15 cellular contexts compared by ENCODE assay signal in genomic region chr6:152244998-152245630, GRCh38.
DNase-seq lines count a peak whose midpoint lies in the region; ATAC-seq, FAIRE-seq and TF ChIP-seq lines count a peak whose summit lies in the region.
"Had no signal": no experiment of that assay in that cellular context is flagged by ENCODE, and none has a peak within 500 bp of the region (broad histone marks: within the 10 kb centered on the region; RNA-seq: fewer than 3 reads in every experiment).

No MANE protein-coding gene starts in this region.

- H3K9me3 ChIP-seq in left ventricle myocardium inferior (replicated peaks): no peaks in the 10 kb centered on the region
- H3K9me3 ChIP-seq in psoas muscle: no peaks in the 10 kb centered on the region
- H3K9me3 ChIP-seq: MG63 had no signal

- H3K4me1 ChIP-seq in left ventricle myocardium inferior (peaks cover 71% of the 10 kb centered on the region), psoas muscle (peaks cover 43% of the 10 kb centered on the region)

- DNase-seq in AG10803 (ENCODE audit: low read depth) (peak; percentile 38), left ventricle myocardium inferior (no peak), psoas muscle (no peak), GM12891 (ENCODE audit: insufficient read length, low spot score) (no peak), COLO829 (ENCODE audit: low spot score) (no peak)
- no peak for DNase-seq in activated CD4-positive, alpha-beta T cell treated with anti-CD3 and anti-CD28 coated beads for 1 hour
- DNase-seq: anterior cingulate cortex; effector CD4-positive, alpha-beta T cell; left cardiac atrium; MG63; nephron progenitor cell had no signal

- peaks cover 62% of the 10 kb centered on the region for H3K36me3 ChIP-seq in left ventricle myocardium inferior
- peaks cover 8 to 41% of the 10 kb centered on the region in 2 donors for H3K36me3 ChIP-seq in psoas muscle (ENCODE audit: insufficient read depth in 1 of 2, low read depth in 1 of 2)

- H3K4me1 Mint-ChIP-seq in activated T-helper 17 cell treated with anti-CD3 and anti-CD28 coated beads, Interleukin-2, amount 50 U/mL, for 72 hours: no peaks in the 10 kb centered on the region

- TF ChIP-seq POLR2A in GM12891 (IDR thresholded peaks at IDR 0.05; ENCODE audit: low read depth, low read length): no peak

- H3K27me3 Mint-ChIP-seq in activated T-helper 17 cell treated with anti-CD3 and anti-CD28 coated beads, Interleukin-2, amount 50 U/mL, for 72 hours: no peaks in the 10 kb centered on the region

- intact Hi-C loops in left ventricle myocardium inferior (cut with micrococcal nuclease) (no loop called here), psoas muscle (cut with DNase I) (no loop called here)

- TF ChIP-seq CTCF in AG10803 (conservative IDR thresholded peaks at IDR 0.05; ENCODE audit: low read length) (no peak; the same call in 1 of the 2 replicates), left ventricle myocardium inferior (IDR thresholded peaks at IDR 0.05; ENCODE audit: borderline replicate concordance) (no peak), psoas muscle (IDR thresholded peaks at IDR 0.05) (no peak)

- FAIRE-seq in GM12891 (lab: Jason Lieb, UNC): no peak

- peak overlapping the region; percentile 57 for H3K27ac Mint-ChIP-seq in activated T-helper 17 cell treated with anti-CD3 and anti-CD28 coated beads, Interleukin-2, amount 50 U/mL, for 72 hours
- H3K27ac Mint-ChIP-seq: WTC11 had no signal

- no peak overlapping the region for H3K4me3 Mint-ChIP-seq in activated T-helper 17 cell treated with anti-CD3 and anti-CD28 coated beads, Interleukin-2, amount 50 U/mL, for 72 hours
- H3K4me3 Mint-ChIP-seq: nephron progenitor cell, WTC11 had no signal

- 23 to 33% (median 31%) methylated on average over 4 of the region's 4 CpGs for WGBS in psoas muscle, 3 donors

- H3K27me3 ChIP-seq in left ventricle myocardium inferior (ENCODE audit: low read depth) (no peaks in the 10 kb centered on the region), psoas muscle (ENCODE audit: insufficient read depth in 3 of 3, low read length in 2 of 3) (no peaks in the 10 kb centered on the region)
- H3K27me3 ChIP-seq: MG63 had no signal

- peak overlapping the region; percentile 85 for H3K27ac ChIP-seq in left ventricle myocardium inferior (replicated peaks)
- peak overlapping the region; percentile 48 for H3K27ac ChIP-seq in psoas muscle

- H3K4me3 ChIP-seq in AG10803 (ENCODE audit: low read length) (no peak overlapping the region), left ventricle myocardium inferior (no peak overlapping the region), psoas muscle (no peak overlapping the region)
- H3K4me3 ChIP-seq: MG63 had no signal

- no peak for ATAC-seq in activated T-helper 17 cell treated with anti-CD3 and anti-CD28 coated beads, Interleukin-2, amount 50 U/mL, for 72 hours (replicated peaks)
- ATAC-seq in psoas muscle: peak; percentile 36 to 63 (median 44)
- ATAC-seq in HG03159 (IDR thresholded peaks at IDR 0.05; ENCODE audit: unreplicated experiment): no peak
- ATAC-seq: HCT116, WTC11 had no signal

- peaks cover 93% of the 10 kb centered on the region for H3K36me3 Mint-ChIP-seq in activated T-helper 17 cell treated with anti-CD3 and anti-CD28 coated beads, Interleukin-2, amount 50 U/mL, for 72 hours (ENCODE audit: low read depth)
- H3K36me3 Mint-ChIP-seq: WTC11 had no signal

- H3K9me3 Mint-ChIP-seq in activated T-helper 17 cell treated with anti-CD3 and anti-CD28 coated beads, Interleukin-2, amount 50 U/mL, for 72 hours: no peaks in the 10 kb centered on the region
- H3K9me3 Mint-ChIP-seq: WTC11 had no signal

TF ChIP-seq in GM12891, 5 proteins besides CTCF, POLR2A, EP300 and RAD21:
- TF ChIP-seq TAF1 (IDR thresholded peaks at IDR 0.05; ENCODE audit: low read depth, low read length) (no peak), SPI1 (IDR thresholded peaks at IDR 0.05; ENCODE audit: low read depth, low read length) (no peak), POU2F2 (IDR thresholded peaks at IDR 0.05; ENCODE audit: low read depth, low read length) (no peak)

Comparison
In these comparisons a context has a peak if more than half of its experiments do, and no peak if none do; other contexts are left out.
1. ATAC-seq: peak in psoas muscle (4 of 4); none in activated T-helper 17 cell treated with anti-CD3 and anti-CD28 coated beads, Interleukin-2, amount 50 U/mL, for 72 hours (single experiment) and HG03159 (single experiment).